24 cellular contexts compared by ENCODE assay signal in the genomic region with DNA sequence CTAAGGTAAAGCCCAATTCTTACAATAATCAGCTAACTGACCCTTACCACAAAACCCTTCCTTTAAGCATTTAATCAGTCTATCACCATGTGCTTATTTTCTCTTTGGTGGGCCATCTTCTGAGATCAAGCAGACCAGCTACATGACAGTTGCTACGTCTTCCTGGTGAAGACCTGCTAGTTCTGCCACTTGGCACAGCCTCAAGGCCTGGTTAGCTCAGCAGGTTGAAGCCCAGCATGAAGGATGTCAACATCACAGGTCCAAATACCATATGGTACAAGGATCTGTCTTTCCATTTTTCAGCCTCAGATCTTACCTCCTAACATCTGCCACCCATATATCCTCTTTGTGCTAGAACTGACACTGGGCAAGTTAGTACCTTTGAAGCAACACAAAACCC.
"Had no signal": no experiment of that assay in that cellular context is flagged by ENCODE, and none has a peak within 500 bp of the region (broad histone marks: within the 10 kb centered on the region; RNA-seq: fewer than 3 reads in every experiment).

No MANE protein-coding gene starts in this region.

- DNase-seq: dermis blood vessel endothelial cell; effector memory CD4-positive, alpha-beta T cell; heart left ventricle; kidney; left lung; mesendoderm; midbrain; naive thymus-derived CD4-positive, alpha-beta T cell; psoas muscle; right cardiac atrium; sigmoid colon; stimulated activated CD4-positive, alpha-beta T cell treated with anti-CD3 and anti-CD28 coated beads, Interleukin-2, amount 100 ng/mL, for 24 hours; stimulated activated CD4-positive, alpha-beta T cell treated with anti-CD3 and anti-CD28 coated beads, Interleukin-4, amount 100 ng/mL, for 24 hours; stimulated activated naive CD4-positive, alpha-beta T cell treated with Interleukin-2 at 50 U/mL for 16 hours; stomach; thyroid gland had no signal

- H3K4me3 ChIP-seq: coronary artery, esophagus muscularis mucosa, gastroesophageal sphincter, heart left ventricle, hepatocyte, left lung, neural progenitor cell, psoas muscle, sigmoid colon, stomach, thyroid gland had no signal

- H3K36me3 ChIP-seq: esophagus muscularis mucosa, gastroesophageal sphincter, heart left ventricle, left lung, neural progenitor cell, sigmoid colon, stomach, thyroid gland had no signal

- H3K27me3 ChIP-seq: esophagus muscularis mucosa, foreskin keratinocyte, gastroesophageal sphincter, heart left ventricle, hepatocyte, left lung, neural progenitor cell, sigmoid colon, stomach, thyroid gland had no signal

- H3K27ac ChIP-seq: coronary artery, esophagus muscularis mucosa, foreskin keratinocyte, gastroesophageal sphincter, heart left ventricle, hepatocyte, left lung, neural progenitor cell, psoas muscle, sigmoid colon, stomach, thyroid gland had no signal

- H2AFZ ChIP-seq: hepatocyte, neural progenitor cell had no signal

- H3K4me1 ChIP-seq: esophagus muscularis mucosa, foreskin keratinocyte, gastroesophageal sphincter, left lung, neural progenitor cell, psoas muscle, sigmoid colon, stomach, thyroid gland had no signal

- H3K9me3 ChIP-seq: esophagus muscularis mucosa, gastroesophageal sphincter, heart left ventricle, left lung, psoas muscle, sigmoid colon, stomach, thyroid gland had no signal

- FAIRE-seq: endothelial cell of umbilical vein, kidney had no signal

- ATAC-seq: foreskin keratinocyte; gastroesophageal sphincter; heart left ventricle; left lung; naive thymus-derived CD4-positive, alpha-beta T cell; psoas muscle; right cardiac atrium; stimulated activated effector memory CD8-positive, alpha-beta T cell treated with anti-CD3 and anti-CD28 coated beads, Interleukin-12 subunit alpha, Interleukin-12 subunit beta, amount 100 ng/mL, for 72 hours had no signal

- H3K9ac ChIP-seq: neural progenitor cell had no signal

- H3K4me2 ChIP-seq: hepatocyte, neural progenitor cell had no signal
